ENCODE assay signal across 9 cellular contexts in the genomic region with DNA sequence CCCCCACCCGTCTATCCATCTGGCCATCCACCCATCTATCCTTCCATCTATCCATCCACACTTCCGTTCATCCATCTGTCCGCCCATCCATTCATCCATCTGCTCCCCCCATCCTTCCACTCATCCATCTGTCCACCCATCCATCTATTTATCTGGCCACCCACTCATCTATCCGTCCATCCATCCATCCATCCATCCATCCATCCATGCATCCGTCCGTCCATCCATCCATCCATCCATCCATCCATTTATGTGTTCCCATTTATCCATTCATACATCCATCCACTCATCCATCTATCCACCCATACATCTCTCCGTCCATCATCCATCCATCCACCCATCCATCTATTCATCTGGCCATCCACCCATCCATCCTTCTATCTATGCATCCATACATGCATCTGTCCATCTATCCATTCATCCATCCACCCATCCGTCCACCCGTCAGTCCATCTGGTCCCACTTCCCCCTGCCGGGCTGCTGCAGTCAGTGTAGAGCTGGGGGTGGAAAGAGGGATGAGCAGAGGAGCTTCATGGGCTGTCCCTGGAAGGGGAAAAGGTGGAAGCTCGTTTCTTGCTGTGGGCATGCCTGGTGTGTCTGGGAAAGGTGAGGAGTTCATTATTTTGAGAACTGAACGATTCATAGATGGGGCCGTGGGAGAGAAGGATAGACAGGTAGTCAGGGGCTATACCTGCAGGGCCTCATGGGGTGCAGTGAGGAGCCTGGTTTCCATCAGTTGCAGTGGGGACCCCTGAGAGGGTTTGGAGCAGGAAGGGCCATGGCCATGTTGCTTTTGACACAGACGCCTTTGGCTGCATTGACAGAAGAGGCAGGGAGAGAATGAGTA. TPM values are rescaled to one million over a fixed set of nuclear protein-coding genes. Genes with fewer than 3 reads are reported as not detected.
A peak's percentile ranks its signal among the peaks of the same experiment; 100 is the strongest.
DNase-seq lines count a peak whose midpoint lies in the region; ATAC-seq and TF ChIP-seq lines count a peak whose summit lies in the region.
"Had no signal": no experiment of that assay in that cellular context is flagged by ENCODE, and none has a peak within 500 bp of the region (broad histone marks: within the 10 kb centered on the region; RNA-seq: fewer than 3 reads in every experiment).

No MANE protein-coding gene starts in this region.

- H3K4me3 ChIP-seq in DND-41 (ENCODE audit: low read depth in 1 of 2, low read length in 2 of 2) = peak overlapping the region in 1 of 2 experiments; percentile 97; a peak in 3 of 4 replicates
- H3K4me3 ChIP-seq in RWPE2 (ENCODE audit: severe bottlenecking) = peak overlapping the region; percentile 78
- H3K4me3 ChIP-seq in fibroblast of lung (replicated peaks in 1 of 4; ENCODE audit: control extremely low read depth in 1 of 4, insufficient read depth in 1 of 4, low read depth in 3 of 4, low read length in 4 of 4) = peak overlapping the region; percentile 63 to 81 (median 72)
- peak overlapping the region; percentile 69 to 84 for H3K4me3 ChIP-seq in prostate gland

- no peak for TF ChIP-seq POLR2A in prostate gland (IDR thresholded peaks at IDR 0.05)

- H3K4me1 ChIP-seq in DND-41 (ENCODE audit: insufficient read depth, low read length) = peaks cover 32% of the 10 kb centered on the region
- no peaks in the 10 kb centered on the region for H3K4me1 ChIP-seq in RWPE2 (ENCODE audit: insufficient read depth, poor library complexity, severe bottlenecking)
- peaks cover 4% of the 10 kb centered on the region for H3K4me1 ChIP-seq in fibroblast of lung (ENCODE audit: control insufficient read depth, extremely low read depth, insufficient read depth, low read length)
- peaks cover 7% of the 10 kb centered on the region for H3K4me1 ChIP-seq in prostate gland (replicated peaks)

- H3K9me3 ChIP-seq in DND-41 (ENCODE audit: insufficient read depth, low read length, severe bottlenecking) (no peaks in the 10 kb centered on the region), RWPE2 (ENCODE audit: severe bottlenecking) (no peaks in the 10 kb centered on the region), fibroblast of lung (ENCODE audit: control insufficient read depth, insufficient read depth, low read depth, low read length) (no peaks in the 10 kb centered on the region), prostate gland (no peaks in the 10 kb centered on the region)

- H3K9ac ChIP-seq in DND-41 (ENCODE audit: low read depth, low read length) (peak overlapping the region; percentile 86), fibroblast of lung (ENCODE audit: insufficient read depth, low read length) (no peak overlapping the region)

- H3K4me2 ChIP-seq in DND-41 (ENCODE audit: insufficient read depth, low read length) (peak overlapping the region; percentile 96), fibroblast of lung (ENCODE audit: extremely low read depth, insufficient read depth, low read length) (peak overlapping the region; percentile 82)

- no peak for TF ChIP-seq CTCF in DND-41 (IDR thresholded peaks at IDR 0.05; ENCODE audit: borderline replicate concordance, extremely low read depth, low read length, poor library complexity, severe bottlenecking)
- no peak for TF ChIP-seq CTCF in RWPE2 (IDR thresholded peaks at IDR 0.05; ENCODE audit: poor library complexity, severe bottlenecking)
- TF ChIP-seq CTCF in fibroblast of lung (conservative IDR thresholded peaks at IDR 0.05 in 1 of 2, IDR thresholded peaks at IDR 0.05 in 1 of 2; ENCODE audit: low read depth in 1 of 2, low read length in 2 of 2) = no peak
- TF ChIP-seq CTCF in prostate gland (IDR thresholded peaks at IDR 0.05) = no peak

- peaks cover 10% of the 10 kb centered on the region; the same call in 1 of the 2 replicates for H3K36me3 ChIP-seq in DND-41 (ENCODE audit: insufficient read depth, low read length)
- H3K36me3 ChIP-seq in RWPE2 (ENCODE audit: low read depth) = no peaks in the 10 kb centered on the region
- peaks cover under 1% of the 10 kb centered on the region for H3K36me3 ChIP-seq in fibroblast of lung (ENCODE audit: control insufficient read depth, insufficient read depth, low read length)
- H3K36me3 ChIP-seq in prostate gland = no peaks in the 10 kb centered on the region

- no peak for ATAC-seq in DND-41 (ENCODE audit: insufficient read depth, low read depth)
- no peak for ATAC-seq in RWPE2 (ENCODE audit: low read depth)
- ATAC-seq in HG02973 (IDR thresholded peaks at IDR 0.05; ENCODE audit: unreplicated experiment) = no peak

- H3K79me2 ChIP-seq in DND-41 (ENCODE audit: insufficient read depth, low read length) = peaks cover 13% of the 10 kb centered on the region
- peaks cover 10% of the 10 kb centered on the region for H3K79me2 ChIP-seq in fibroblast of lung (ENCODE audit: control insufficient read depth, insufficient read depth, low read length)

- H4K20me1 ChIP-seq in DND-41 (ENCODE audit: insufficient read depth, low read length) (0 out of 2 replicates have a peak, but pooled peaks cover 6% of the 10 kb centered on the region), fibroblast of lung (ENCODE audit: control insufficient read depth, extremely low read depth, insufficient read depth, low read length) (no peaks in the 10 kb centered on the region)

- H3K27ac ChIP-seq in DND-41 (ENCODE audit: low read length) = no peak overlapping the region
- H3K27ac ChIP-seq in RWPE2 (ENCODE audit: poor library complexity, severe bottlenecking) = no peak overlapping the region
- no peak overlapping the region for H3K27ac ChIP-seq in fibroblast of lung (ENCODE audit: insufficient read depth, low read length)
- no peak overlapping the region for H3K27ac ChIP-seq in prostate gland

- intact Hi-C loops in prostate gland (cut with DNase I) = no loop called here

- DNase-seq in DND-41 = no peak
- no peak for DNase-seq in RWPE2 (ENCODE audit: low spot score)
- DNase-seq in fibroblast of lung (ENCODE audit: low read depth in 2 of 2) = no peak
- DNase-seq in prostate gland (ENCODE audit: low spot score) = no peak
- no peak for DNase-seq in NOMO-1 treated with DMSO at 0.1 percent for 48 hours (lab: John Stamatoyannopoulos, UW; ENCODE audit: unreplicated experiment)
- DNase-seq in COLO829 (ENCODE audit: low spot score) = no peak
- no peak for DNase-seq in RKO (ENCODE audit: low spot score)

- H2AFZ ChIP-seq in DND-41 (ENCODE audit: low read depth, low read length) = peak overlapping the region; percentile 77; the same call in 1 of the 2 replicates
- peak overlapping the region; percentile 46 for H2AFZ ChIP-seq in fibroblast of lung (ENCODE audit: low read length)

- H3K27me3 ChIP-seq in DND-41 (ENCODE audit: insufficient read depth, low read length, poor library complexity) = no peaks in the 10 kb centered on the region
- no peaks in the 10 kb centered on the region for H3K27me3 ChIP-seq in RWPE2 (ENCODE audit: insufficient read depth, poor library complexity, severe bottlenecking)
- peaks cover 3% of the 10 kb centered on the region for H3K27me3 ChIP-seq in fibroblast of lung (ENCODE audit: control insufficient read depth, insufficient read depth, low read length)
- H3K27me3 ChIP-seq in prostate gland (replicated peaks; ENCODE audit: insufficient read depth) = no peaks in the 10 kb centered on the region

- WGBS in prostate gland = 80% methylated on average over 14 of the region's 14 CpGs

RNA-seq across cellular contexts. Expression of gene HSD11B1L, which starts 0.8 kb away (rescaled TPM):
- total RNA-seq in fibroblast of lung (11.0 and 13.0 TPM in 2 replicates), prostate gland (10 to 100 TPM; 15.6 to 17.9 TPM)
- 3.1 and 5.1 TPM in 2 replicates for polyA plus RNA-seq in fibroblast of lung
- 5.2 and 7.8 TPM in 2 replicates for polyA plus RNA-seq in fibroblast of lung (2012)
- 5.6 TPM in 1 of 2 replicates, not detected in the other for polyA minus RNA-seq in fibroblast of lung (ENCODE audit: low replicate concordance)

RNA-seq across cellular contexts. Expression of gene MICOS13, which starts 1.4 kb away (rescaled TPM):
- total RNA-seq in fibroblast of lung (29.3 and 73.5 TPM in 2 replicates), prostate gland (10 to 100 TPM; 42.8 to 54.2 TPM)
- 20.7 and 20.8 TPM in 2 replicates for polyA plus RNA-seq in fibroblast of lung
- 83.6 and 93.2 TPM in 2 replicates for polyA plus RNA-seq in fibroblast of lung (2012)
- polyA minus RNA-seq in fibroblast of lung (ENCODE audit: low replicate concordance) = 29.2 and 29.9 TPM in 2 replicates

RNA-seq across cellular contexts. Expression of gene RPL36, which starts 8.4 kb away (rescaled TPM):
- 634 and 864 TPM in 2 replicates for total RNA-seq in fibroblast of lung
- 341 and 394 TPM in 2 replicates for polyA plus RNA-seq in fibroblast of lung
- 1,113 and 1,403 TPM in 2 replicates for polyA plus RNA-seq in fibroblast of lung (2012)
- 58.4 and 95.5 TPM in 2 replicates for polyA minus RNA-seq in fibroblast of lung (ENCODE audit: low replicate concordance)
- 1,000 to 10,000 TPM in 1 of 2 donors, 100 to 1,000 TPM in 1; 628 to 1,303 TPM for total RNA-seq in prostate gland

RNA-seq across cellular contexts. Expression of gene LONP1, which starts 38.3 kb away (rescaled TPM):
- total RNA-seq in fibroblast of lung (149 and 172 TPM in 2 replicates), prostate gland (100 to 1,000 TPM in 1 of 2 donors, 10 to 100 TPM in 1; 62.7 to 120 TPM)
- 29.8 and 37.3 TPM in 2 replicates for polyA plus RNA-seq in fibroblast of lung
- 52.2 and 71.1 TPM in 2 replicates for polyA plus RNA-seq in fibroblast of lung (2012)
- polyA minus RNA-seq in fibroblast of lung (ENCODE audit: low replicate concordance) = 70.0 and 92.4 TPM in 2 replicates

RNA-seq across cellular contexts. Expression of gene CATSPERD, which starts 38.8 kb away (rescaled TPM):
- not detected in 2 replicates for total RNA-seq in fibroblast of lung
- not detected in 2 replicates for polyA plus RNA-seq in fibroblast of lung
- not detected in 2 replicates for polyA plus RNA-seq in fibroblast of lung (2012)
- polyA minus RNA-seq in fibroblast of lung (ENCODE audit: low replicate concordance) = not detected in 2 replicates
- 1 to 10 TPM in 1 of 2 donors, not detected in 1; 1.4 TPM for total RNA-seq in prostate gland
- total RNA-seq: myocyte had no signal
